Comparison of ENCODE assay signal across 30 cellular contexts in the genomic region with DNA sequence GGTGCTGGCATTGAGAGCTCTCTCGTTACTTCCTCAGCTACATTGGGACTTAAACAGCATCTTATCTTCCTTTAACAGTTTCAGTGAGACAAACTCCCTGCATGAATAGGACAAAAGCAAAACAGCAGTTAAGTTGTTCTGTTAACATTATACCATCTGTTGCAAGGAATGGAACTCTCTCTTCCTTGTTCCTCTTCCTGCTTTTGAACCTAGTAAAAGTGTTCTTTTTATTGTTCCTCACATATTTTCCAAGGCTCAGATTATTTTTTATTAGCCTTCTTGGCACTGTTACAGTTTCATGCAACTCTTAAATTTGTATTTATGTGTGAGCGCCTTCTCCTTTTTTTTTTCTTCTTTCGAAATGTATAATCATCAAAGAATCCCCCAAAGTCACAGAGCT.
"Had no signal": no experiment of that assay in that cellular context is flagged by ENCODE, and none has a peak within 500 bp of the region (broad histone marks: within the 10 kb centered on the region; RNA-seq: fewer than 3 reads in every experiment).

No MANE protein-coding gene starts in this region.

- H3K4me3 ChIP-seq: gastrocnemius medialis, pancreas, psoas muscle, sigmoid colon, smooth muscle cell, upper lobe of left lung had no signal

- ATAC-seq: activated naive CD8-positive, alpha-beta T cell treated with anti-CD3 and anti-CD28 coated beads, Interleukin-2, amount 50 U/mL, for 24 hours; activated T-cell treated with anti-CD3 and anti-CD28 coated beads, Interleukin-2, amount 50 U/mL, for 4 hours; activated T-helper 17 cell treated with anti-CD3 and anti-CD28 coated beads, Interleukin-2, amount 50 U/mL, for 72 hours; gastrocnemius medialis; left ventricle myocardium superior; naive thymus-derived CD4-positive, alpha-beta T cell; pancreas; psoas muscle; stimulated activated memory B cell treated with anti-CD40 and anti-IgM and Interleukin-4, amounts not matched to agents 10 μg/mL and 1 μg/mL and 100 μg/mL, for 72 hours; stimulated activated naive CD8-positive, alpha-beta T cell treated with anti-CD3 and anti-CD28 coated beads, Interleukin-15, amount 100 ng/mL, for 72 hours had no signal

- H3K4me2 ChIP-seq: smooth muscle cell had no signal

- H3K9me3 ChIP-seq: gastrocnemius medialis, pancreas, psoas muscle, sigmoid colon had no signal

- H3K27me3 Mint-ChIP-seq: activated CD4-positive, alpha-beta memory T cell treated with anti-CD3 and anti-CD28 coated beads, Interleukin-2, amount 10 ng/mL, durations not matched to agents 7 days and 5 days; activated CD4-positive, alpha-beta T cell treated with anti-CD3 and anti-CD28 coated beads, Interleukin-2, amount 10 ng/mL, durations not matched to agents 24 days and 14 days; activated naive CD4-positive, alpha-beta T cell treated with anti-CD3 and anti-CD28 coated beads, Interleukin-2, amount 50 U/mL, for 24 hours; activated naive CD8-positive, alpha-beta T cell treated with anti-CD3 and anti-CD28 coated beads, Interleukin-2, amount 50 U/mL, for 24 hours; activated T-helper 17 cell treated with anti-CD3 and anti-CD28 coated beads, Interleukin-2, amount 50 U/mL, for 72 hours; central memory CD8-positive, alpha-beta T cell; stimulated activated memory B cell treated with anti-CD40 and anti-IgM and Interleukin-4, amounts not matched to agents 10 μg/mL and 1 μg/mL and 100 μg/mL, for 72 hours; stimulated activated naive CD8-positive, alpha-beta T cell treated with anti-CD3 and anti-CD28 coated beads, Interleukin-15, amount 100 ng/mL, for 72 hours had no signal

- H3K4me1 Mint-ChIP-seq: activated CD4-positive, alpha-beta memory T cell treated with anti-CD3 and anti-CD28 coated beads, Interleukin-2, amount 10 ng/mL, durations not matched to agents 7 days and 5 days; activated CD4-positive, alpha-beta T cell treated with anti-CD3 and anti-CD28 coated beads, Interleukin-2, amount 10 ng/mL, durations not matched to agents 24 days and 14 days; activated naive CD4-positive, alpha-beta T cell treated with anti-CD3 and anti-CD28 coated beads, Interleukin-2, amount 50 U/mL, for 24 hours; activated naive CD8-positive, alpha-beta T cell treated with anti-CD3 and anti-CD28 coated beads, Interleukin-2, amount 50 U/mL, for 24 hours; activated T-helper 17 cell treated with anti-CD3 and anti-CD28 coated beads, Interleukin-2, amount 50 U/mL, for 72 hours; central memory CD8-positive, alpha-beta T cell; naive thymus-derived CD4-positive, alpha-beta T cell; neural crest cell; stimulated activated memory B cell treated with anti-CD40 and anti-IgM and Interleukin-4, amounts not matched to agents 10 μg/mL and 1 μg/mL and 100 μg/mL, for 72 hours; stimulated activated naive CD8-positive, alpha-beta T cell treated with anti-CD3 and anti-CD28 coated beads, Interleukin-15, amount 100 ng/mL, for 72 hours had no signal

- H3K27ac Mint-ChIP-seq: activated CD4-positive, alpha-beta memory T cell treated with anti-CD3 and anti-CD28 coated beads, Interleukin-2, amount 10 ng/mL, durations not matched to agents 7 days and 5 days; activated CD4-positive, alpha-beta T cell treated with anti-CD3 and anti-CD28 coated beads, Interleukin-2, amount 10 ng/mL, durations not matched to agents 24 days and 14 days; activated naive CD4-positive, alpha-beta T cell treated with anti-CD3 and anti-CD28 coated beads, Interleukin-2, amount 50 U/mL, for 24 hours; activated naive CD8-positive, alpha-beta T cell treated with anti-CD3 and anti-CD28 coated beads, Interleukin-2, amount 50 U/mL, for 24 hours; activated T-helper 17 cell treated with anti-CD3 and anti-CD28 coated beads, Interleukin-2, amount 50 U/mL, for 72 hours; naive thymus-derived CD4-positive, alpha-beta T cell; stimulated activated memory B cell treated with anti-CD40 and anti-IgM and Interleukin-4, amounts not matched to agents 10 μg/mL and 1 μg/mL and 100 μg/mL, for 72 hours; stimulated activated naive CD8-positive, alpha-beta T cell treated with anti-CD3 and anti-CD28 coated beads, Interleukin-15, amount 100 ng/mL, for 72 hours; T-helper 1 cell treated with Interleukin-12 subunit alpha and Interleukin-12 subunit beta and Interleukin-4 antibody, amounts not matched to agents 30 μg/mL and 1 μg/mL, for 36 hours had no signal

- DNase-seq: activated CD4-positive, alpha-beta memory T cell treated with anti-CD3 and anti-CD28 coated beads, Interleukin-2, amount 10 ng/mL, durations not matched to agents 7 days and 5 days; activated CD4-positive, alpha-beta T cell treated with anti-CD3 and anti-CD28 coated beads, Interleukin-2, amount 10 ng/mL, durations not matched to agents 24 days and 14 days; activated CD4-positive, CD25-positive, alpha-beta regulatory T cell treated with anti-CD3 and anti-CD28 coated beads, Interleukin-2, amount 50 U/mL, for 72 hours; activated naive CD8-positive, alpha-beta T cell treated with anti-CD3 and anti-CD28 coated beads, Interleukin-2, amount 50 U/mL, for 24 hours; activated T-cell treated with anti-CD3 and anti-CD28 coated beads, Interleukin-2, amount 50 U/mL, for 4 hours; effector CD8-positive, alpha-beta T cell; erythroblast; gastrocnemius medialis; glutamatergic neuron; islet precursor cell; left ventricle myocardium superior; naive thymus-derived CD4-positive, alpha-beta T cell; nucleus accumbens; pancreas; psoas muscle; sigmoid colon; stimulated activated CD4-positive, alpha-beta T cell treated with anti-CD3 and anti-CD28 coated beads, Interleukin-1b, Interleukin-23, amount 100 ng/mL, for 48 hours; stimulated activated CD4-positive, alpha-beta T cell treated with anti-CD3 and anti-CD28 coated beads, Interleukin-4, amount 100 ng/mL, for 4 hours; stimulated activated CD8-positive, alpha-beta memory T cell treated with anti-CD3 and anti-CD28 coated beads, Interleukin-4, amount 100 ng/mL, for 48 hours; stimulated activated naive CD8-positive, alpha-beta T cell treated with anti-CD3 and anti-CD28 coated beads, Interleukin-15, amount 100 ng/mL, for 72 hours; substantia nigra; T-helper 9 cell; upper lobe of left lung had no signal

- H3K27me3 ChIP-seq: gastrocnemius medialis, pancreas, sigmoid colon, upper lobe of left lung had no signal

- H3K4me1 ChIP-seq: gastrocnemius medialis, pancreas, psoas muscle, sigmoid colon, upper lobe of left lung had no signal

- H3K36me3 Mint-ChIP-seq: activated naive CD4-positive, alpha-beta T cell treated with anti-CD3 and anti-CD28 coated beads, Interleukin-2, amount 50 U/mL, for 24 hours; stimulated activated memory B cell treated with anti-CD40 and anti-IgM and Interleukin-4, amounts not matched to agents 10 μg/mL and 1 μg/mL and 100 μg/mL, for 72 hours had no signal

- H3K27ac ChIP-seq: gastrocnemius medialis, pancreas, psoas muscle, sigmoid colon, upper lobe of left lung had no signal

- H3K36me3 ChIP-seq: gastrocnemius medialis, pancreas, sigmoid colon, upper lobe of left lung had no signal

- H3K4me3 Mint-ChIP-seq: activated CD4-positive, alpha-beta memory T cell treated with anti-CD3 and anti-CD28 coated beads, Interleukin-2, amount 10 ng/mL, durations not matched to agents 7 days and 5 days; activated CD4-positive, alpha-beta T cell treated with anti-CD3 and anti-CD28 coated beads, Interleukin-2, amount 10 ng/mL, durations not matched to agents 24 days and 14 days; activated naive CD4-positive, alpha-beta T cell treated with anti-CD3 and anti-CD28 coated beads, Interleukin-2, amount 50 U/mL, for 24 hours; activated naive CD8-positive, alpha-beta T cell treated with anti-CD3 and anti-CD28 coated beads, Interleukin-2, amount 50 U/mL, for 24 hours; activated T-cell treated with anti-CD3 and anti-CD28 coated beads, Interleukin-2, amount 50 U/mL, for 4 hours; activated T-helper 17 cell treated with anti-CD3 and anti-CD28 coated beads, Interleukin-2, amount 50 U/mL, for 72 hours; central memory CD8-positive, alpha-beta T cell; naive thymus-derived CD4-positive, alpha-beta T cell; neural crest cell; stimulated activated memory B cell treated with anti-CD40 and anti-IgM and Interleukin-4, amounts not matched to agents 10 μg/mL and 1 μg/mL and 100 μg/mL, for 72 hours; stimulated activated naive CD8-positive, alpha-beta T cell treated with anti-CD3 and anti-CD28 coated beads, Interleukin-15, amount 100 ng/mL, for 72 hours; T-helper 1 cell treated with Interleukin-12 subunit alpha and Interleukin-12 subunit beta and Interleukin-4 antibody, amounts not matched to agents 30 μg/mL and 1 μg/mL, for 36 hours had no signal

- H3K9me3 Mint-ChIP-seq: neural crest cell; stimulated activated memory B cell treated with anti-CD40 and anti-IgM and Interleukin-4, amounts not matched to agents 10 μg/mL and 1 μg/mL and 100 μg/mL, for 72 hours had no signal
